ENCODE assay signal across 1 cellular context in the genomic region with DNA sequence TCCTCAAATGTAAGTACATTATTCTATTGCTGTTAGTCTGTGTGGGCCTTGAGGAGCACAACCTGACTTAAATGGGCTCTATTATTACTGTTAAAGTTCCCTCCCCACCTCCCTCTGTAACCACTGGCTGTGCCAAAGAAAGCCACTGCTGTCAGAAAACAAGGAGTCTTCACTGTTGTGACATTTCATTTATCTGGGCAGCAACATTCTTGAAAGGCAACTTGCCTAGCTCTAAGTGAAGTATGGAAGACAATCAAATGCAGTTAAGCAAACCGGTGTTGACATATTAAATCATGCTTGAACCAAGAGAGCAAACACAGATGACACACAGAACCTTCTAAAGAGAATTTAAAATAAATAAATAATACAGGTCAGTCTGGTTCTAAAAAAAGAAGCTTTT.
TF ChIP-seq lines count a peak whose summit lies in the region.

No MANE protein-coding gene starts in this region.

TF ChIP-seq in WTC11, 78 proteins besides CTCF, POLR2A, EP300 and RAD21 (continued from another document):
- TF ChIP-seq, protein P1, sequence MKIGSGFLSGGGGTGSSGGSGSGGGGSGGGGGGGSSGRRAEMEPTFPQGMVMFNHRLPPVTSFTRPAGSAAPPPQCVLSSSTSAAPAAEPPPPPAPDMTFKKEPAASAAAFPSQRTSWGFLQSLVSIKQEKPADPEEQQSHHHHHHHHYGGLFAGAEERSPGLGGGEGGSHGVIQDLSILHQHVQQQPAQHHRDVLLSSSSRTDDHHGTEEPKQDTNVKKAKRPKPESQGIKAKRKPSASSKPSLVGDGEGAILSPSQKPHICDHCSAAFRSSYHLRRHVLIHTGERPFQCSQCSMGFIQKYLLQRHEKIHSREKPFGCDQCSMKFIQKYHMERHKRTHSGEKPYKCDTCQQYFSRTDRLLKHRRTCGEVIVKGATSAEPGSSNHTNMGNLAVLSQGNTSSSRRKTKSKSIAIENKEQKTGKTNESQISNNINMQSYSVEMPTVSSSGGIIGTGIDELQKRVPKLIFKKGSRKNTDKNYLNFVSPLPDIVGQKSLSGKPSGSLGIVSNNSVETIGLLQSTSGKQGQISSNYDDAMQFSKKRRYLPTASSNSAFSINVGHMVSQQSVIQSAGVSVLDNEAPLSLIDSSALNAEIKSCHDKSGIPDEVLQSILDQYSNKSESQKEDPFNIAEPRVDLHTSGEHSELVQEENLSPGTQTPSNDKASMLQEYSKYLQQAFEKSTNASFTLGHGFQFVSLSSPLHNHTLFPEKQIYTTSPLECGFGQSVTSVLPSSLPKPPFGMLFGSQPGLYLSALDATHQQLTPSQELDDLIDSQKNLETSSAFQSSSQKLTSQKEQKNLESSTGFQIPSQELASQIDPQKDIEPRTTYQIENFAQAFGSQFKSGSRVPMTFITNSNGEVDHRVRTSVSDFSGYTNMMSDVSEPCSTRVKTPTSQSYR (CRISPR knock-in tag; IDR thresholded peaks at IDR 0.05): no peak
- no peak for TF ChIP-seq SMAD3 (CRISPR knock-in tag; IDR thresholded peaks at IDR 0.05; ENCODE audit: borderline replicate concordance)
- TF ChIP-seq NR1H2 (CRISPR knock-in tag; IDR thresholded peaks at IDR 0.05): no peak
- no peak for TF ChIP-seq KAT7 (CRISPR knock-in tag; IDR thresholded peaks at IDR 0.05; ENCODE audit: borderline replicate concordance)
- TF ChIP-seq HMGA2 (CRISPR knock-in tag; IDR thresholded peaks at IDR 0.05): no peak
- TF ChIP-seq, protein P2, sequence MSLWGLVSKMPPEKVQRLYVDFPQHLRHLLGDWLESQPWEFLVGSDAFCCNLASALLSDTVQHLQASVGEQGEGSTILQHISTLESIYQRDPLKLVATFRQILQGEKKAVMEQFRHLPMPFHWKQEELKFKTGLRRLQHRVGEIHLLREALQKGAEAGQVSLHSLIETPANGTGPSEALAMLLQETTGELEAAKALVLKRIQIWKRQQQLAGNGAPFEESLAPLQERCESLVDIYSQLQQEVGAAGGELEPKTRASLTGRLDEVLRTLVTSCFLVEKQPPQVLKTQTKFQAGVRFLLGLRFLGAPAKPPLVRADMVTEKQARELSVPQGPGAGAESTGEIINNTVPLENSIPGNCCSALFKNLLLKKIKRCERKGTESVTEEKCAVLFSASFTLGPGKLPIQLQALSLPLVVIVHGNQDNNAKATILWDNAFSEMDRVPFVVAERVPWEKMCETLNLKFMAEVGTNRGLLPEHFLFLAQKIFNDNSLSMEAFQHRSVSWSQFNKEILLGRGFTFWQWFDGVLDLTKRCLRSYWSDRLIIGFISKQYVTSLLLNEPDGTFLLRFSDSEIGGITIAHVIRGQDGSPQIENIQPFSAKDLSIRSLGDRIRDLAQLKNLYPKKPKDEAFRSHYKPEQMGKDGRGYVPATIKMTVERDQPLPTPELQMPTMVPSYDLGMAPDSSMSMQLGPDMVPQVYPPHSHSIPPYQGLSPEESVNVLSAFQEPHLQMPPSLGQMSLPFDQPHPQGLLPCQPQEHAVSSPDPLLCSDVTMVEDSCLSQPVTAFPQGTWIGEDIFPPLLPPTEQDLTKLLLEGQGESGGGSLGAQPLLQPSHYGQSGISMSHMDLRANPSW (CRISPR knock-in tag; conservative IDR thresholded peaks at IDR 0.05; ENCODE audit: low read depth): no peak
- TF ChIP-seq, protein P3, sequence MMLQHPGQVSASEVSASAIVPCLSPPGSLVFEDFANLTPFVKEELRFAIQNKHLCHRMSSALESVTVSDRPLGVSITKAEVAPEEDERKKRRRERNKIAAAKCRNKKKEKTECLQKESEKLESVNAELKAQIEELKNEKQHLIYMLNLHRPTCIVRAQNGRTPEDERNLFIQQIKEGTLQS (CRISPR knock-in tag; conservative IDR thresholded peaks at IDR 0.05): no peak
- TF ChIP-seq, protein P4, sequence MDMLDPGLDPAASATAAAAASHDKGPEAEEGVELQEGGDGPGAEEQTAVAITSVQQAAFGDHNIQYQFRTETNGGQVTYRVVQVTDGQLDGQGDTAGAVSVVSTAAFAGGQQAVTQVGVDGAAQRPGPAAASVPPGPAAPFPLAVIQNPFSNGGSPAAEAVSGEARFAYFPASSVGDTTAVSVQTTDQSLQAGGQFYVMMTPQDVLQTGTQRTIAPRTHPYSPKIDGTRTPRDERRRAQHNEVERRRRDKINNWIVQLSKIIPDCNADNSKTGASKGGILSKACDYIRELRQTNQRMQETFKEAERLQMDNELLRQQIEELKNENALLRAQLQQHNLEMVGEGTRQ (CRISPR knock-in tag; IDR thresholded peaks at IDR 0.05): no peak
- no peak for TF ChIP-seq CREM (CRISPR knock-in tag; IDR thresholded peaks at IDR 0.05)
